13 cellular contexts compared by ENCODE assay signal in the genomic region with DNA sequence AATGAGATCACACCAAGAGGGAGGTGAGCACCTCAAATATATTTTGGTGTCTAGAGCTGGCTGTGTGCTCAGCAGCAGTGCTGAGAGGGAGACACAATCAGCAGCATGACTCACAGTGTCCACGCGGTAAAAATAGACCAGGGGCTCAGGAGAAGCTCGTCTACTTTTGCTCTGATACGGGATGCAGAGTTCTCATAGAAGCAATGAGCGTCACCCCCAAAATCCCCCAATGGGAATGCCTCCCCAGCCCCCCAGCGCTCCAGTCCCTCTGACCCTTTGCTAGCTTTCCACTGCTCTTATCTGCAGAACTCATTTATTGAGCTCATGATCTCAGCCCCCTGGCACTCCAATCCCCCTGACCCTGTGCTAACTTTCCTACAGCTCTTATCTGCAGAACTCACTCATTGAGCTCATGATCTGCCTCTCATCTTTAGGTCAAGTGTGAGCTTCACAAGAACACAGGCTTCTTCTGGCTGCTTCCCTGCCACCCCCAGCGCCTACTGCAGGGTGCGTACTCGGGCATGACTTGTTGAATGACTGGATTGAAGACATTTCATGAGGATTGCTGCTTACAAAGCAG. TPM values are rescaled to one million over a fixed set of nuclear protein-coding genes. Genes with fewer than 3 reads are reported as not detected.
DNase-seq lines count a peak whose midpoint lies in the region; ATAC-seq and TF ChIP-seq lines count a peak whose summit lies in the region.
"Had no signal": no experiment of that assay in that cellular context is flagged by ENCODE, and none has a peak within 500 bp of the region (broad histone marks: within the 10 kb centered on the region; RNA-seq: fewer than 3 reads in every experiment).

No MANE protein-coding gene starts in this region.

- H2BK120ac ChIP-seq in IMR-90 (ENCODE audit: low read depth, low read length): no peak overlapping the region

- no peak overlapping the region for H2BK5ac ChIP-seq in IMR-90 (ENCODE audit: low read depth, low read length, poor library complexity, severe bottlenecking)

- H4K8ac ChIP-seq in IMR-90 (ENCODE audit: low read depth in 2 of 2, low read length in 2 of 2): no peak overlapping the region

- H3K4me2 ChIP-seq in IMR-90 (ENCODE audit: low read depth, low read length): no peak overlapping the region
- no peak overlapping the region for H3K4me2 ChIP-seq in PC-9

- H3K4me1 ChIP-seq in IMR-90 (ENCODE audit: control insufficient read depth, insufficient read depth, low read length) (no peaks in the 10 kb centered on the region), left lung (no peaks in the 10 kb centered on the region), thyroid gland (no peaks in the 10 kb centered on the region), PC-9 (replicated peaks; ENCODE audit: insufficient read depth) (no peaks in the 10 kb centered on the region)

- CTCF ChIA-PET in IMR-90 (lab: Yijun Ruan, JAX): no interaction called here
- CTCF ChIA-PET in PC-9 (lab: Charles Lee): interaction anchor here (0.6 to 0.8 kb wide), 3 partner anchors 16 to 1710 kb away, joined by 11 to 20 read pairs (median 13); no protein-coding TSS in a partner anchor

- no peaks in the 10 kb centered on the region for H3K36me3 Mint-ChIP-seq in chondrocyte (ENCODE audit: low read depth)
- H3K36me3 Mint-ChIP-seq: immature natural killer cell; stimulated activated memory B cell treated with anti-CD40 and anti-IgM and Interleukin-4, amounts not matched to agents 10 μg/mL and 1 μg/mL and 100 μg/mL, for 72 hours had no signal

- H2BK15ac ChIP-seq in IMR-90 (ENCODE audit: low read depth, low read length): no peak overlapping the region

- H3K79me1 ChIP-seq in IMR-90 (ENCODE audit: low read depth in 1 of 2, low read length in 2 of 2): no peaks in the 10 kb centered on the region

- no peaks in the 10 kb centered on the region for H3K27me3 ChIP-seq in IMR-90 (ENCODE audit: control insufficient read depth, insufficient read depth, low read length)
- peaks cover 0 to 24% of the 10 kb centered on the region in 2 donors for H3K27me3 ChIP-seq in left lung
- H3K27me3 ChIP-seq in thyroid gland: no peaks in the 10 kb centered on the region
- H3K27me3 ChIP-seq in PC-9 (ENCODE audit: insufficient read depth, low read depth): no peaks in the 10 kb centered on the region
- H3K27me3 ChIP-seq: MG63 had no signal

- no peak overlapping the region for H3K18ac ChIP-seq in IMR-90 (ENCODE audit: low read depth, low read length)

- H3K9me3 ChIP-seq in IMR-90 (ENCODE audit: control insufficient read depth, insufficient read depth, low read length) (no peaks in the 10 kb centered on the region), left lung (no peaks in the 10 kb centered on the region), thyroid gland (no peaks in the 10 kb centered on the region), PC-9 (ENCODE audit: insufficient read depth, low read depth) (no peaks in the 10 kb centered on the region)
- H3K9me3 ChIP-seq: MG63 had no signal

- no peak overlapping the region for H3K9ac ChIP-seq in IMR-90 (ENCODE audit: low read depth, low read length)

- TF ChIP-seq RAD21 in IMR-90 (IDR thresholded peaks at IDR 0.05; ENCODE audit: low read length): no peak

- H4K5ac ChIP-seq in IMR-90 (ENCODE audit: low read depth, low read length): no peak overlapping the region

- in situ Hi-C loops in IMR-90 (cut with MboI; ENCODE audit: low sequenced_read_pairs): no loop called here

- H4K20me1 ChIP-seq in IMR-90 (ENCODE audit: insufficient read depth, low read length): no peaks in the 10 kb centered on the region
- no peaks in the 10 kb centered on the region for H4K20me1 ChIP-seq in PC-9 (ENCODE audit: insufficient read depth)

- TF ChIP-seq CTCF in IMR-90 (conservative IDR thresholded peaks at IDR 0.05; ENCODE audit: low read depth, low read length) (no peak), chondrocyte (IDR thresholded peaks at IDR 0.05) (no peak), left lung (IDR thresholded peaks at IDR 0.05) (no peak), thyroid gland (IDR thresholded peaks at IDR 0.05) (no peak), PC-9 (conservative IDR thresholded peaks at IDR 0.05) (no peak)

- H2BK20ac ChIP-seq in IMR-90 (ENCODE audit: low read depth, low read length): no peak overlapping the region

- H3K4ac ChIP-seq in IMR-90 (ENCODE audit: low read depth, low read length): no peak overlapping the region

- H3K9me3 Mint-ChIP-seq in chondrocyte (ENCODE audit: low read depth): no peaks in the 10 kb centered on the region
- H3K9me3 Mint-ChIP-seq: immature natural killer cell; stimulated activated memory B cell treated with anti-CD40 and anti-IgM and Interleukin-4, amounts not matched to agents 10 μg/mL and 1 μg/mL and 100 μg/mL, for 72 hours had no signal

- 68% methylated on average over 5 of the region's 9 CpGs; no CpG with 5 or more reads in 1 of the 2 experiments for WGBS in IMR-90 (ENCODE audit: extremely low coverage in 2 of 2, insufficient read length in 1 of 2), 2 experiments
- 52 to 54% methylated on average over 9 of the region's 9 CpGs for WGBS in thyroid gland, 2 donors

- no peaks in the 10 kb centered on the region for H3K9me2 ChIP-seq in PC-9 (ENCODE audit: insufficient read depth)

- H3K27ac Mint-ChIP-seq in chondrocyte (ENCODE audit: unreplicated experiment): peak overlapping the region; percentile 96
- H3K27ac Mint-ChIP-seq: immature natural killer cell; stimulated activated memory B cell treated with anti-CD40 and anti-IgM and Interleukin-4, amounts not matched to agents 10 μg/mL and 1 μg/mL and 100 μg/mL, for 72 hours had no signal

- DNase-seq in IMR-90 (peak; percentile 13), chondrocyte (ENCODE audit: low spot score) (no peak), left lung (no peak), thyroid gland (peak; percentile 34 to 39), mucosa of gallbladder (ENCODE audit: low spot score) (no peak), PC-9 (no peak)
- DNase-seq: immature natural killer cell, MG63, NCI-H2227 treated with DMSO at 0.1 percent for 48 hours had no signal

- no peaks in the 10 kb centered on the region for H3K9me1 ChIP-seq in IMR-90 (ENCODE audit: insufficient read depth, low read length)

- H3K79me2 ChIP-seq in PC-9 (ENCODE audit: low read depth): no peaks in the 10 kb centered on the region

- H2AFZ ChIP-seq in IMR-90 (replicated peaks; ENCODE audit: low read length, poor library complexity): no peak overlapping the region
- H2AFZ ChIP-seq in PC-9: no peak overlapping the region

- no peaks in the 10 kb centered on the region for H3K27me3 Mint-ChIP-seq in chondrocyte (ENCODE audit: low read depth)

- no peak overlapping the region for H3K14ac ChIP-seq in IMR-90 (replicated peaks; ENCODE audit: low read depth, low read length)

- dilution Hi-C loops in IMR-90 (cut with HindIII; ENCODE audit: low sequenced_read_pairs, unreplicated experiment): no loop called here

- no peak overlapping the region for H3K23ac ChIP-seq in IMR-90 (ENCODE audit: low read depth, low read length)

- H4K91ac ChIP-seq in IMR-90 (ENCODE audit: insufficient read depth, low read depth, low read length): no peak overlapping the region

- TF ChIP-seq POLR2A in IMR-90 (IDR thresholded peaks at IDR 0.05; ENCODE audit: low read depth, low read length) (no peak), thyroid gland (IDR thresholded peaks at IDR 0.05) (no peak)

- peaks cover 36% of the 10 kb centered on the region for H3K4me1 Mint-ChIP-seq in chondrocyte (ENCODE audit: low read depth)
- H3K4me1 Mint-ChIP-seq: immature natural killer cell; stimulated activated memory B cell treated with anti-CD40 and anti-IgM and Interleukin-4, amounts not matched to agents 10 μg/mL and 1 μg/mL and 100 μg/mL, for 72 hours had no signal

- intact Hi-C loops in IMR-90 (cut with micrococcal nuclease) (no loop called here), left lung (cut with DNase I) (no loop called here), thyroid gland (cut with DNase I) (no loop called here), PC-9 (cut with micrococcal nuclease; ENCODE audit: unreplicated experiment) (no loop called here)

- POLR2A ChIA-PET in IMR-90 (lab: Charles Lee; ENCODE audit: unreplicated experiment): no interaction called here
- POLR2A ChIA-PET in PC-9 (lab: Charles Lee; ENCODE audit: unreplicated experiment): no interaction called here

- H2AK9ac ChIP-seq in IMR-90 (replicated peaks; ENCODE audit: low read depth, low read length, poor library complexity): no peak overlapping the region

- H3K36me3 ChIP-seq in IMR-90 (ENCODE audit: control insufficient read depth, insufficient read depth, low read length) (no peaks in the 10 kb centered on the region), left lung (no peaks in the 10 kb centered on the region), thyroid gland (no peaks in the 10 kb centered on the region), PC-9 (ENCODE audit: low read depth) (no peaks in the 10 kb centered on the region)
- H3K36me3 ChIP-seq: MG63 had no signal

- ATAC-seq in IMR-90 (ENCODE audit: low read depth) (no peak), left lung (peak; percentile 52), HG03280 (IDR thresholded peaks at IDR 0.05; ENCODE audit: unreplicated experiment) (no peak)
- ATAC-seq: Panc1; stimulated activated memory B cell treated with anti-CD40 and anti-IgM and Interleukin-4, amounts not matched to agents 10 μg/mL and 1 μg/mL and 100 μg/mL, for 72 hours had no signal

- H3K4me3 Mint-ChIP-seq in chondrocyte (ENCODE audit: unreplicated experiment): peak overlapping the region; percentile 47
- H3K4me3 Mint-ChIP-seq: immature natural killer cell; stimulated activated memory B cell treated with anti-CD40 and anti-IgM and Interleukin-4, amounts not matched to agents 10 μg/mL and 1 μg/mL and 100 μg/mL, for 72 hours had no signal

- no peak overlapping the region for H3K56ac ChIP-seq in IMR-90 (ENCODE audit: extremely low read depth, insufficient read depth, low read length)

- no peak overlapping the region for H2AK5ac ChIP-seq in IMR-90 (ENCODE audit: low read depth, low read length)

- BruUV-seq in IMR-90 (replicated peaks; lab: Mats Ljungman, UMichigan) (no TSS peak), PC-9 (replicated peaks; lab: Mats Ljungman, UMichigan) (no TSS peak)

- H3K4me3 ChIP-seq in IMR-90 (ENCODE audit: insufficient read depth, low read depth, low read length): no peak overlapping the region
- no peak overlapping the region for H3K4me3 ChIP-seq in left lung
- H3K4me3 ChIP-seq in thyroid gland (replicated peaks in 1 of 3): no peak overlapping the region
- H3K4me3 ChIP-seq in PC-9: no peak overlapping the region
- H3K4me3 ChIP-seq: MG63 had no signal

- no peak overlapping the region for H3K27ac ChIP-seq in IMR-90 (ENCODE audit: insufficient read depth, low read length)
- H3K27ac ChIP-seq in left lung: no peak overlapping the region
- H3K27ac ChIP-seq in thyroid gland: no peak overlapping the region
- H3K27ac ChIP-seq in PC-9: no peak overlapping the region
- H3K27ac ChIP-seq: epithelial cell of prostate had no signal

- no peaks in the 10 kb centered on the region for H3F3A ChIP-seq in PC-9 (ENCODE audit: insufficient read depth, low read depth)

RNA-seq across cellular contexts. Expression of a gene that starts 34.0 kb away (rescaled TPM):
- total RNA-seq in IMR-90 (2012; rRNA removed) (not detected in 2 replicates), chondrocyte (5.6 to 16.4 TPM (median 6.1 TPM) in 3 replicates), left lung (1 to 10 TPM; 1.3 to 2.0 TPM), thyroid gland (10 to 100 TPM in 2 of 4 donors, 1 to 10 TPM in 2; 8.3 to 12.4 (median 10.2) TPM), mucosa of gallbladder (5.7 TPM), PC-9 (2021) (0.17 and 0.35 TPM in 2 replicates)
- not detected in 2 replicates for polyA plus RNA-seq in IMR-90 (2012; rRNA removed)
- polyA plus RNA-seq in IMR-90 (2012; cell fraction: cytosol; rRNA removed): not detected in 2 replicates
- not detected in 2 replicates for polyA plus RNA-seq in IMR-90 (2012; cell fraction: nucleus; rRNA removed; ENCODE audit: low replicate concordance)
- polyA plus RNA-seq: immature natural killer cell had no signal

Comparison
In these comparisons a context has a peak if more than half of its experiments do, and no peak if none do; other contexts are left out.
1. DNase-seq: peak in IMR-90 (single experiment) and thyroid gland (2 of 2); none in chondrocyte (single experiment), left lung (0 of 2), mucosa of gallbladder (single experiment) and PC-9 (0 of 2).